8 cellular contexts compared by ENCODE assay signal in genomic region chr10:29304259-29305030, GRCh38. TPM values are rescaled to one million over a fixed set of nuclear protein-coding genes. Genes with fewer than 3 reads are reported as not detected.
DNase-seq lines count a peak whose midpoint lies in the region; ATAC-seq, FAIRE-seq and TF ChIP-seq lines count a peak whose summit lies in the region.

No MANE protein-coding gene starts in this region.

- H3K4me1 ChIP-seq in GM12878 (ENCODE audit: control insufficient read depth, insufficient read depth, low read length) = no peaks in the 10 kb centered on the region
- no peaks in the 10 kb centered on the region for H3K4me1 ChIP-seq in skeletal muscle satellite cell (ENCODE audit: control insufficient read depth, insufficient read depth, low read length)

- no peak overlapping the region for H3K9ac ChIP-seq in GM12878 (ENCODE audit: control insufficient read depth, insufficient read depth, low read length)
- no peak overlapping the region for H3K9ac ChIP-seq in skeletal muscle satellite cell (ENCODE audit: low read depth, low read length)

- TF ChIP-seq POLR2A in GM12878 (IDR thresholded peaks at IDR 0.05; ENCODE audit: low read depth, low read length) = no peak

- H3K36me3 ChIP-seq in GM12878 (ENCODE audit: control insufficient read depth in 2 of 2, insufficient read depth in 2 of 2, low read length in 1 of 2) = no peaks in the 10 kb centered on the region
- no peaks in the 10 kb centered on the region for H3K36me3 ChIP-seq in skeletal muscle satellite cell (ENCODE audit: insufficient read depth, low read length)

- CTCF ChIA-PET in activated naive CD4-positive, alpha-beta T cell treated with anti-CD3 and anti-CD28 coated beads for 36 hours (lab: Charles Lee) = interaction anchor here (0.6 to 2.0 kb wide), 11 partner anchors 9 to 1026 kb away, joined by 3 to 9 read pairs (median 4); no protein-coding TSS in a partner anchor
- CTCF ChIA-PET in GM12878 (lab: Yijun Ruan, JAX) = interaction anchor here (0.6 to 2.8 kb wide), 14 partner anchors 9 to 793 kb away, joined by 3 to 15 read pairs (median 3); no protein-coding TSS in a partner anchor

- FAIRE-seq in HTR-8/SVneo (lab: Jason Lieb, UNC) (peak; percentile 4), GM12878 (lab: Jason Lieb, UNC) (peak; percentile 89)

- H3K27me3 ChIP-seq in GM12878 (replicated peaks in 1 of 2; ENCODE audit: control insufficient read depth in 2 of 2, insufficient read depth in 2 of 2, low read length in 1 of 2) (no peaks in the 10 kb centered on the region), skeletal muscle satellite cell (ENCODE audit: control insufficient read depth, insufficient read depth, low read length) (peaks cover 22% of the 10 kb centered on the region)

- ATAC-seq in GM12878 = peak; percentile 75

- H3K4me1 Mint-ChIP-seq in activated naive CD4-positive, alpha-beta T cell treated with anti-CD3 and anti-CD28 coated beads for 36 hours (ENCODE audit: low read depth) = peaks cover 4% of the 10 kb centered on the region

- POLR2A ChIA-PET in GM12878 (lab: Charles Lee) = no interaction called here

- peak; percentile 53 for DNase-seq in activated naive CD4-positive, alpha-beta T cell treated with anti-CD3 and anti-CD28 coated beads for 36 hours
- DNase-seq in activated naive CD4-positive, alpha-beta T cell (lab: John Stamatoyannopoulos, UW) = no peak
- peak; percentile 53 for DNase-seq in HTR-8/SVneo (ENCODE audit: insufficient read length, low spot score)
- DNase-seq in NOMO-1 treated with dmso at 0.1 percent for 144 hours (lab: John Stamatoyannopoulos, UW; ENCODE audit: unreplicated experiment) = peak; percentile 30
- DNase-seq in GM12878 (ENCODE audit: low read depth, low spot score) = no peak
- DNase-seq in iPS DF 4.7 (ENCODE audit: extremely low read depth, low spot score) = peak; percentile 49
- no peak for DNase-seq in ecto neural progenitor cell (ENCODE audit: low spot score)

- SMC1A ChIA-PET in GM12878 (lab: Charles Lee; ENCODE audit: uncharacterized antibody, unreplicated experiment) = interaction anchor here (0.8 to 1.4 kb wide), 6 partner anchors 61 to 677 kb away, joined by 3 to 5 read pairs (median 4); no protein-coding TSS in a partner anchor

- in situ Hi-C loops in GM12878 (cut with MboI) = loop anchor here (5.0 kb wide), 1 partner anchor 642 kb away; no protein-coding TSS in a partner anchor

- peaks cover 33% of the 10 kb centered on the region for H3K27me3 Mint-ChIP-seq in activated naive CD4-positive, alpha-beta T cell treated with anti-CD3 and anti-CD28 coated beads for 36 hours (ENCODE audit: low read depth)

- peak; percentile 59 to 77 (median 65) for TF ChIP-seq CTCF in GM12878 (IDR thresholded peaks at IDR 0.05 in 2 of 3, conservative IDR thresholded peaks at IDR 0.05 in 1 of 3; ENCODE audit: control insufficient read depth in 2 of 3, extremely low read depth in 1 of 3, insufficient read depth in 1 of 3, low read depth in 3 of 3, low read length in 3 of 3)

- H3K4me3 ChIP-seq in GM12878 = no peak overlapping the region
- H3K4me3 ChIP-seq in skeletal muscle satellite cell (ENCODE audit: low read length) = no peak overlapping the region

- no peak overlapping the region for H2AFZ ChIP-seq in GM12878 (ENCODE audit: control insufficient read depth, low read depth, low read length)

- RAD21 ChIA-PET in GM12878 (lab: Charles Lee; ENCODE audit: unreplicated experiment) = interaction anchor here (0.8 to 1.7 kb wide), 6 partner anchors 11 to 676 kb away, joined by 3 to 9 read pairs (median 4); no protein-coding TSS in a partner anchor

- H3K9me3 ChIP-seq in GM12878 (replicated peaks; ENCODE audit: control insufficient read depth, insufficient read depth, low read length) (no peaks in the 10 kb centered on the region; the same call in 2 of the 3 replicates), skeletal muscle satellite cell (replicated peaks; ENCODE audit: low read length) (peaks cover 12% of the 10 kb centered on the region)

- H3K9me3 Mint-ChIP-seq in activated naive CD4-positive, alpha-beta T cell treated with anti-CD3 and anti-CD28 coated beads for 36 hours = peaks cover 10% of the 10 kb centered on the region

- peak overlapping the region; percentile 16 for H3K4me3 Mint-ChIP-seq in activated naive CD4-positive, alpha-beta T cell treated with anti-CD3 and anti-CD28 coated beads for 36 hours

- intact Hi-C loops in activated naive CD4-positive, alpha-beta T cell treated with anti-CD3 and anti-CD28 coated beads for 36 hours (cut with micrococcal nuclease) = loop anchor here (1.0 to 2.0 kb wide), 5 partner anchors 314 to 872 kb away; partner anchors contain the start of gene BAMBI
- intact Hi-C loops in GM12878 (cut with micrococcal nuclease; ENCODE audit: unreplicated experiment) = loop anchor here (1.0 to 5.0 kb wide), 5 partner anchors 47 to 676 kb away; no protein-coding TSS in a partner anchor

- no TSS peak for BruUV-seq in GM12878 (replicated peaks; lab: Mats Ljungman, UMichigan)

- no peaks in the 10 kb centered on the region for H3K79me2 ChIP-seq in GM12878 (ENCODE audit: control insufficient read depth, insufficient read depth, low read length)

- no peak for TF ChIP-seq EP300 in GM12878 (IDR thresholded peaks at IDR 0.05; ENCODE audit: borderline replicate concordance in 1 of 2, control insufficient read depth in 1 of 2, low read depth in 2 of 2, low read length in 2 of 2)

- H4K20me1 ChIP-seq in GM12878 (ENCODE audit: control insufficient read depth, insufficient read depth) = no peaks in the 10 kb centered on the region

- H3K36me3 Mint-ChIP-seq in activated naive CD4-positive, alpha-beta T cell treated with anti-CD3 and anti-CD28 coated beads for 36 hours (ENCODE audit: low read depth) = no peaks in the 10 kb centered on the region

- 10% methylated on average over 6 of the region's 6 CpGs for WGBS in GM12878 (ENCODE audit: insufficient coverage, insufficient replicate concordance, low lambda C conversion rate, missing lambda C conversion rate)

- TF ChIP-seq RAD21 in GM12878 (IDR thresholded peaks at IDR 0.05; ENCODE audit: insufficient read depth, low read depth, low read length) = peak; percentile 91

- H3K4me2 ChIP-seq in GM12878 (ENCODE audit: control insufficient read depth, insufficient read depth) (no peak overlapping the region), skeletal muscle satellite cell (ENCODE audit: low read length) (peak overlapping the region; percentile 27)

- no peak overlapping the region for H3K27ac ChIP-seq in GM12878 (ENCODE audit: control insufficient read depth, insufficient read depth)

- H3K27ac Mint-ChIP-seq in activated naive CD4-positive, alpha-beta T cell treated with anti-CD3 and anti-CD28 coated beads for 36 hours = no peak overlapping the region

TF ChIP-seq in GM12878, 131 proteins besides CTCF, POLR2A, EP300 and RAD21:
- TF ChIP-seq SMC3 (IDR thresholded peaks at IDR 0.05; ENCODE audit: borderline replicate concordance, low read length) = peak; percentile 90
- TF ChIP-seq YY1 (IDR thresholded peaks at IDR 0.05; ENCODE audit: low read depth, low read length) = peak; percentile 45; the same call in 1 of the 2 replicates
- no peak for TF ChIP-seq CREM (IDR thresholded peaks at IDR 0.05; ENCODE audit: low read depth)

RNA-seq across cellular contexts. Expression of gene LYZL1, which starts 15.6 kb away (rescaled TPM):
- not detected for total RNA-seq in activated naive CD4-positive, alpha-beta T cell treated with anti-CD3 and anti-CD28 coated beads for 36 hours
- total RNA-seq in GM12878 (2013; cell fraction: nucleolus; rRNA removed) = not detected in 2 replicates
- total RNA-seq in GM12878 (2014; rRNA removed) (not detected in 2 replicates), GM12878 (2014; rRNA removed; fragmentation: Illumina TruSeq; extraction: Trizol) (not detected in 2 replicates), GM12878 (2021) (not detected in 2 replicates)
- polyA plus RNA-seq in GM12878 (2011; ENCODE audit: low read depth) = not detected
- polyA plus RNA-seq in GM12878 (2011; rRNA removed) (not detected in 2 replicates), GM12878 (2014; fragmentation: Illumina TruSeq; extraction: Trizol) (not detected in 2 replicates), GM12878 (2014; fragmentation: Nextera tagmentation; extraction: Ambion mirVana) (not detected), GM12878 (2014; rRNA removed) (not detected in 2 replicates), GM12878 (2016; fragmentation: Nextera tagmentation; extraction: Ambion mirVana) (not detected)
- not detected in 2 replicates for polyA plus RNA-seq in GM12878 (2011; cell fraction: cytosol; rRNA removed)
- not detected in 2 replicates for polyA plus RNA-seq in GM12878 (2011; cell fraction: nucleus; rRNA removed)
- not detected in 2 replicates for polyA plus RNA-seq in GM12878 (2012)
- polyA minus RNA-seq in GM12878 (2011; rRNA and poly(A)+ RNA removed) = not detected in 2 replicates
- polyA minus RNA-seq in GM12878 (2011; cell fraction: cytosol; rRNA and poly(A)+ RNA removed) = not detected in 2 replicates
- not detected in 2 replicates for polyA minus RNA-seq in GM12878 (2011; cell fraction: nucleus; rRNA and poly(A)+ RNA removed)
- total RNA-seq in skeletal muscle satellite cell (2012; rRNA removed) = not detected in 2 replicates

Comparison
In these comparisons a context has a peak if more than half of its experiments do, and no peak if none do; other contexts are left out.
1. DNase-seq: peak in activated naive CD4-positive, alpha-beta T cell treated with anti-CD3 and anti-CD28 coated beads for 36 hours (single experiment), HTR-8/SVneo (single experiment), NOMO-1 treated with dmso at 0.1 percent for 144 hours (single experiment) and iPS DF 4.7 (single experiment); none in activated naive CD4-positive, alpha-beta T cell (0 of 4), GM12878 (single experiment) and ecto neural progenitor cell (single experiment).